Comparison of ENCODE assay signal across 16 cellular contexts in the genomic region with DNA sequence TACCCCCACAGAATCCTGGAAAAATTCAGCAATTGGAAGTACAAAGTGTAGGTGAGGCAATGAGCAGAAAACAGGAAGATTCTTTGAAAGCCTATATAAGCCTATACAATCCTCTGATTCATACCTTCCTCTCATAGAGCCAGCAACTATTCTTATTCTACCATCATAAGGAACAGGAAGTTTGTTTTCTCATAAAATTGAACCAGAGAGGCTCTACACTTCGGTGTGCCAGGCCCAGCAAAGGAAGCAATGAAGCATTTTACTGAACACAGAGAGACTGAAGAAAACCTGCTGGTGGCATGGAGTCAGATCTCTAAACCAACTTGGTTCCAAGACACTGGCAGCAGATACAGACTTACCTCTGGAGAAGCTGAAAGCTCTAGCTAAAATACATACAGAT. TPM values are rescaled to one million over a fixed set of nuclear protein-coding genes. Genes with fewer than 3 reads are reported as not detected.
DNase-seq lines count a peak whose midpoint lies in the region; ATAC-seq, FAIRE-seq and TF ChIP-seq lines count a peak whose summit lies in the region.
"Had no signal": no experiment of that assay in that cellular context is flagged by ENCODE, and none has a peak within 500 bp of the region (broad histone marks: within the 10 kb centered on the region; RNA-seq: fewer than 3 reads in every experiment).

No MANE protein-coding gene starts in this region.

- in situ Hi-C loops in GM12878 (cut with MboI) = no loop called here

- H3K27me3 Mint-ChIP-seq in activated CD4-positive, alpha-beta T cell treated with anti-CD3 and anti-CD28 coated beads, Interleukin-2, amount 10 ng/mL, durations not matched to agents 7 days and 5 days = no peaks in the 10 kb centered on the region
- no peaks in the 10 kb centered on the region for H3K27me3 Mint-ChIP-seq in natural killer cell treated with Interleukin-12 subunit alpha and Interleukin-12 subunit beta and Interleukin-15 and Interleukin-18, amount 100 ng/mL, for 72 hours

- TF ChIP-seq CTCF in GM12878 (IDR thresholded peaks at IDR 0.05 in 2 of 3, conservative IDR thresholded peaks at IDR 0.05 in 1 of 3; ENCODE audit: control insufficient read depth in 2 of 3, extremely low read depth in 1 of 3, insufficient read depth in 1 of 3, low read depth in 3 of 3, low read length in 3 of 3) = no peak; a peak in 1 of 6 replicates

- H3K27ac ChIP-seq in GM12878 (ENCODE audit: control insufficient read depth, insufficient read depth) = no peak overlapping the region

- H3K9me3 Mint-ChIP-seq in activated CD4-positive, alpha-beta T cell treated with anti-CD3 and anti-CD28 coated beads, Interleukin-2, amount 10 ng/mL, durations not matched to agents 7 days and 5 days = no peaks in the 10 kb centered on the region
- no peaks in the 10 kb centered on the region for H3K9me3 Mint-ChIP-seq in natural killer cell treated with Interleukin-12 subunit alpha and Interleukin-12 subunit beta and Interleukin-15 and Interleukin-18, amount 100 ng/mL, for 72 hours

- H3K9ac ChIP-seq in GM12878 (ENCODE audit: control insufficient read depth, insufficient read depth, low read length) = no peak overlapping the region
- H3K9ac ChIP-seq: SK-N-SH had no signal

- SMC1A ChIA-PET in GM12878 (lab: Charles Lee; ENCODE audit: uncharacterized antibody, unreplicated experiment) = interaction anchor here (0.7 to 2.4 kb wide), 12 partner anchors 9 to 96 kb away, joined by 3 to 14 read pairs (median 4); a partner anchor contains a TSS

- no peak for TF ChIP-seq POLR2A in GM12878 (IDR thresholded peaks at IDR 0.05; ENCODE audit: low read depth, low read length)

- H2AFZ ChIP-seq in GM12878 (ENCODE audit: control insufficient read depth, low read depth, low read length) = no peak overlapping the region

- intact Hi-C loops in GM12878 (cut with micrococcal nuclease; ENCODE audit: unreplicated experiment) = loop anchor here (5.0 kb wide), 1 partner anchor 42 kb away; no protein-coding TSS in a partner anchor

- WGBS in GM12878 (ENCODE audit: insufficient coverage, insufficient replicate concordance, low lambda C conversion rate, missing lambda C conversion rate) = 0% methylated on average over 1 of the region's 1 CpG

- no peaks in the 10 kb centered on the region for H3K79me2 ChIP-seq in GM12878 (ENCODE audit: control insufficient read depth, insufficient read depth, low read length)

- H3K27me3 ChIP-seq in GM12878 (replicated peaks in 1 of 2; ENCODE audit: control insufficient read depth in 2 of 2, insufficient read depth in 2 of 2, low read length in 1 of 2) = no peaks in the 10 kb centered on the region

- H3K36me3 ChIP-seq in GM12878 (ENCODE audit: control insufficient read depth in 2 of 2, insufficient read depth in 2 of 2, low read length in 1 of 2) = peaks cover 0 to 14% of the 10 kb centered on the region in 2 experiments

- no peak for TF ChIP-seq EP300 in GM12878 (IDR thresholded peaks at IDR 0.05; ENCODE audit: borderline replicate concordance in 1 of 2, control insufficient read depth in 1 of 2, low read depth in 2 of 2, low read length in 2 of 2)

- H3K4me1 Mint-ChIP-seq in activated CD4-positive, alpha-beta T cell treated with anti-CD3 and anti-CD28 coated beads, Interleukin-2, amount 10 ng/mL, durations not matched to agents 7 days and 5 days = peaks cover 30% of the 10 kb centered on the region
- peaks cover 10 to 21% of the 10 kb centered on the region in 2 donors for H3K4me1 Mint-ChIP-seq in natural killer cell treated with Interleukin-12 subunit alpha and Interleukin-12 subunit beta and Interleukin-15 and Interleukin-18, amount 100 ng/mL, for 72 hours (ENCODE audit: low read depth in 2 of 2)

- CTCF ChIA-PET in activated CD4-positive, alpha-beta T cell treated with anti-CD3 and anti-CD28 coated beads, Interleukin-2, amount 10 ng/mL, durations not matched to agents 7 days and 5 days (lab: Charles Lee) = interaction anchor here (0.7 to 2.8 kb wide), 10 partner anchors 9 to 170 kb away, joined by 3 to 8 read pairs (median 4); no protein-coding TSS in a partner anchor
- CTCF ChIA-PET in GM12878 (lab: Yijun Ruan, JAX) = interaction anchor here (0.6 to 5.6 kb wide), 11 partner anchors 8 to 96 kb away, joined by 3 to 24 read pairs (median 5); a partner anchor contains a TSS

- RAD21 ChIA-PET in GM12878 (lab: Charles Lee; ENCODE audit: unreplicated experiment) = interaction anchor here (0.8 to 2.3 kb wide), 3 partner anchors 9 to 46 kb away, joined by 3 to 15 read pairs (median 8); no protein-coding TSS in a partner anchor

- no peak for FAIRE-seq in GM12878 (lab: Jason Lieb, UNC)
- FAIRE-seq: frontal cortex had no signal

- H3K4me1 ChIP-seq in GM12878 (ENCODE audit: control insufficient read depth, insufficient read depth, low read length) = no peaks in the 10 kb centered on the region

- peaks cover 60% of the 10 kb centered on the region for H3K36me3 Mint-ChIP-seq in activated CD4-positive, alpha-beta T cell treated with anti-CD3 and anti-CD28 coated beads, Interleukin-2, amount 10 ng/mL, durations not matched to agents 7 days and 5 days (ENCODE audit: low read depth)
- H3K36me3 Mint-ChIP-seq in natural killer cell treated with Interleukin-12 subunit alpha and Interleukin-12 subunit beta and Interleukin-15 and Interleukin-18, amount 100 ng/mL, for 72 hours = peaks cover 47% of the 10 kb centered on the region

- no peak for DNase-seq in activated CD4-positive, alpha-beta T cell treated with anti-CD3 and anti-CD28 coated beads, Interleukin-2, amount 10 ng/mL, durations not matched to agents 7 days and 5 days
- no peak for DNase-seq in activated CD4-positive, alpha-beta T cell treated with anti-CD3 and anti-CD28 coated beads, Interleukin-2, amount 50 U/mL, for 48 hours
- peak; percentile 50 for DNase-seq in MV-4-11 (lab: John Stamatoyannopoulos, UW)
- no peak for DNase-seq in GM12878 (ENCODE audit: low read depth, low spot score)
- DNase-seq in natural killer cell treated with Interleukin-12 subunit alpha and Interleukin-12 subunit beta and Interleukin-15 and Interleukin-18, amount 100 ng/mL, for 72 hours (ENCODE audit: low spot score) = no peak
- no peak for DNase-seq in midbrain (lab: John Stamatoyannopoulos, UW)
- DNase-seq in NCI-H446 (lab: John Stamatoyannopoulos, UW) = no peak
- DNase-seq: activated CD8-positive, alpha-beta memory T cell treated with anti-CD3 and anti-CD28 coated beads for 24 hours; activated effector memory CD4-positive, alpha-beta T cell treated with anti-CD3 and anti-CD28 coated beads, Interleukin-2, amount 50 U/mL, for 16 hours; left cardiac atrium; SK-N-SH; stimulated activated CD4-positive, alpha-beta T cell treated with anti-CD3 and anti-CD28 coated beads, Interleukin-1b, Interleukin-23, amount 100 ng/mL, for 48 hours; substantia nigra had no signal

- peak overlapping the region; percentile 37 for H3K27ac Mint-ChIP-seq in activated CD4-positive, alpha-beta T cell treated with anti-CD3 and anti-CD28 coated beads, Interleukin-2, amount 10 ng/mL, durations not matched to agents 7 days and 5 days
- peak overlapping the region; percentile 38 to 84 for H3K27ac Mint-ChIP-seq in natural killer cell treated with Interleukin-12 subunit alpha and Interleukin-12 subunit beta and Interleukin-15 and Interleukin-18, amount 100 ng/mL, for 72 hours

- no peak overlapping the region for H3K4me3 Mint-ChIP-seq in activated CD4-positive, alpha-beta T cell treated with anti-CD3 and anti-CD28 coated beads, Interleukin-2, amount 10 ng/mL, durations not matched to agents 7 days and 5 days
- no peak overlapping the region for H3K4me3 Mint-ChIP-seq in natural killer cell treated with Interleukin-12 subunit alpha and Interleukin-12 subunit beta and Interleukin-15 and Interleukin-18, amount 100 ng/mL, for 72 hours

- TF ChIP-seq RAD21 in GM12878 (IDR thresholded peaks at IDR 0.05; ENCODE audit: insufficient read depth, low read depth, low read length) = no peak

- H3K4me3 ChIP-seq in GM12878 = no peak overlapping the region

- no peak; the same call in none of the 3 replicates for ATAC-seq in GM12878
- no peak for ATAC-seq in natural killer cell treated with Interleukin-12 subunit alpha and Interleukin-12 subunit beta and Interleukin-15 and Interleukin-18, amount 100 ng/mL, for 72 hours
- no peak for ATAC-seq in GM18858 (IDR thresholded peaks at IDR 0.05; ENCODE audit: unreplicated experiment)
- ATAC-seq: left cardiac atrium, sciatic nerve had no signal

- BruUV-seq in GM12878 (replicated peaks; lab: Mats Ljungman, UMichigan) = TSS peak; percentile 48

- no peak overlapping the region for H3K4me2 ChIP-seq in GM12878 (ENCODE audit: control insufficient read depth, insufficient read depth)
- H3K4me2 ChIP-seq: SK-N-SH had no signal

- no peaks in the 10 kb centered on the region for H4K20me1 ChIP-seq in GM12878 (ENCODE audit: control insufficient read depth, insufficient read depth)

- POLR2A ChIA-PET in activated CD4-positive, alpha-beta T cell treated with anti-CD3 and anti-CD28 coated beads, Interleukin-2, amount 10 ng/mL, durations not matched to agents 7 days and 5 days (lab: Charles Lee) = no interaction called here
- POLR2A ChIA-PET in GM12878 (lab: Charles Lee) = interaction anchor here (0.7 kb wide), 1 partner anchor 42 kb away, joined by 3 read pairs; no protein-coding TSS in a partner anchor

- no peaks in the 10 kb centered on the region for H3K9me3 ChIP-seq in GM12878 (replicated peaks; ENCODE audit: control insufficient read depth, insufficient read depth, low read length)
- H3K9me3 ChIP-seq: SK-N-SH had no signal

RNA-seq across cellular contexts. Expression of a gene that starts 18.7 kb away (rescaled TPM):
- total RNA-seq in activated CD4-positive, alpha-beta T cell treated with anti-CD3 and anti-CD28 coated beads, Interleukin-2, amount 10 ng/mL, durations not matched to agents 7 days and 5 days = 10 to 100 TPM; 73.6 to 77.7 TPM
- total RNA-seq in GM12878 (2013; cell fraction: nucleolus; rRNA removed) = 92.2 and 99.0 TPM in 2 replicates
- 43.0 and 48.4 TPM in 2 replicates for total RNA-seq in GM12878 (2014; rRNA removed)
- total RNA-seq in GM12878 (2014; rRNA removed; fragmentation: Illumina TruSeq; extraction: Trizol) = 53.1 and 57.7 TPM in 2 replicates
- 34.6 and 36.8 TPM in 2 replicates for total RNA-seq in GM12878 (2021)
- 17.8 TPM for polyA plus RNA-seq in GM12878 (2011; ENCODE audit: low read depth)
- polyA plus RNA-seq in GM12878 (2011; rRNA removed) = 31.1 and 42.1 TPM in 2 replicates
- polyA plus RNA-seq in GM12878 (2011; cell fraction: cytosol; rRNA removed) = 16.9 and 20.5 TPM in 2 replicates
- polyA plus RNA-seq in GM12878 (2011; cell fraction: nucleus; rRNA removed) = 26.6 and 31.5 TPM in 2 replicates
- 11.3 and 12.5 TPM in 2 replicates for polyA plus RNA-seq in GM12878 (2012)
- 54.1 and 66.4 TPM in 2 replicates for polyA plus RNA-seq in GM12878 (2014; fragmentation: Illumina TruSeq; extraction: Trizol)
- 10 to 100 TPM; 18.6 to 22.3 TPM for polyA plus RNA-seq in GM12878 (2014; fragmentation: Nextera tagmentation; extraction: Ambion mirVana)
- 36.4 and 46.4 TPM in 2 replicates for polyA plus RNA-seq in GM12878 (2014; rRNA removed)
- polyA plus RNA-seq in GM12878 (2016; fragmentation: Nextera tagmentation; extraction: Ambion mirVana) = 10 to 100 TPM; 37.5 to 42.4 TPM
- polyA minus RNA-seq in GM12878 (2011; rRNA and poly(A)+ RNA removed) = 21.1 and 24.3 TPM in 2 replicates
- polyA minus RNA-seq in GM12878 (2011; cell fraction: cytosol; rRNA and poly(A)+ RNA removed) = 11.7 and 12.3 TPM in 2 replicates
- polyA minus RNA-seq in GM12878 (2011; cell fraction: nucleus; rRNA and poly(A)+ RNA removed) = 17.3 and 21.4 TPM in 2 replicates
- 10 to 100 TPM; 76.8 to 83.7 TPM for total RNA-seq in natural killer cell treated with Interleukin-12 subunit alpha and Interleukin-12 subunit beta and Interleukin-15 and Interleukin-18, amount 100 ng/mL, for 72 hours
